19 cellular contexts compared by ENCODE assay signal in genomic region chr1:51417496-51418383, GRCh38.
DNase-seq lines count a peak whose midpoint lies in the region; ATAC-seq, FAIRE-seq and TF ChIP-seq lines count a peak whose summit lies in the region.
"Had no signal": no experiment of that assay in that cellular context is flagged by ENCODE, and none has a peak within 500 bp of the region (broad histone marks: within the 10 kb centered on the region; RNA-seq: fewer than 3 reads in every experiment).

No MANE protein-coding gene starts in this region.

- TF ChIP-seq POLR2A in endothelial cell of umbilical vein (IDR thresholded peaks at IDR 0.05; ENCODE audit: low read depth, low read length) = no peak

- no peak overlapping the region for H3K9ac ChIP-seq in PC-3 (ENCODE audit: low read length)
- H3K9ac ChIP-seq in endothelial cell of umbilical vein (replicated peaks; ENCODE audit: extremely low read depth, insufficient read depth, low read length) = no peak overlapping the region
- no peak overlapping the region for H3K9ac ChIP-seq in trophoblast cell (ENCODE audit: low read length)
- H3K9ac ChIP-seq in Karpas-422 (ENCODE audit: low read length) = no peak overlapping the region
- H3K9ac ChIP-seq: BLaER1 treated with 17β-estradiol and CSF1 and Interleukin-3, amounts not matched to agents 10 nM and 100 nM had no signal

- no peak overlapping the region for H4K91ac ChIP-seq in trophoblast cell (ENCODE audit: low read depth, low read length)

- H3K36me3 ChIP-seq in PC-3 (ENCODE audit: low read depth, low read length) (peaks cover 9% of the 10 kb centered on the region; the same call in 1 of the 2 replicates), endothelial cell of umbilical vein (ENCODE audit: control insufficient read depth in 2 of 2, extremely low read depth in 1 of 2, insufficient read depth in 2 of 2, low read length in 2 of 2) (peaks cover 0 to 2% of the 10 kb centered on the region in 2 experiments), trophoblast cell (ENCODE audit: control insufficient read depth in 1 of 2, insufficient read depth in 2 of 2, low read length in 2 of 2) (peaks cover 0 to 2% of the 10 kb centered on the region in 2 experiments), WERI-Rb-1 (no peaks in the 10 kb centered on the region), Karpas-422 (ENCODE audit: insufficient read depth, low read length) (peaks cover 35% of the 10 kb centered on the region)
- H3K36me3 ChIP-seq: prostate gland had no signal

- POLR2A ChIA-PET in PC-3 (lab: Charles Lee; ENCODE audit: unreplicated experiment) (interaction anchor here (0.6 kb wide), 2 partner anchors 138 to 398 kb away, joined by 3 to 8 read pairs; no protein-coding TSS in a partner anchor), endothelial cell of umbilical vein (lab: Charles Lee) (no interaction called here)

- H2AFZ ChIP-seq in PC-3 (ENCODE audit: low read length) (no peak overlapping the region), endothelial cell of umbilical vein (ENCODE audit: low read depth, low read length) (no peak overlapping the region), trophoblast cell (ENCODE audit: insufficient read depth, low read length, poor library complexity) (no peak overlapping the region), Karpas-422 (ENCODE audit: low read length) (no peak overlapping the region)

- no peak overlapping the region for H3K23ac ChIP-seq in trophoblast cell (ENCODE audit: low read length)

- H2BK5ac ChIP-seq in trophoblast cell (ENCODE audit: low read depth, low read length, poor library complexity) = peak overlapping the region; percentile 31

- H4K20me1 ChIP-seq in PC-3 (ENCODE audit: low read length) (no peaks in the 10 kb centered on the region), endothelial cell of umbilical vein (replicated peaks; ENCODE audit: control insufficient read depth, extremely low read depth, insufficient read depth, low read length) (no peaks in the 10 kb centered on the region), Karpas-422 (ENCODE audit: insufficient read depth, low read depth, low read length) (no peaks in the 10 kb centered on the region)

- no peak overlapping the region for H2BK120ac ChIP-seq in trophoblast cell (ENCODE audit: insufficient read depth, low read length, poor library complexity)

- no peak overlapping the region for H3K18ac ChIP-seq in trophoblast cell (ENCODE audit: low read length)

- BruUV-seq in PC-3 (replicated peaks; lab: Mats Ljungman, UMichigan) (no TSS peak), endothelial cell of umbilical vein (replicated peaks; lab: Mats Ljungman, UMichigan) (no TSS peak)

- no peak for FAIRE-seq in endothelial cell of umbilical vein (lab: Jason Lieb, UNC)
- FAIRE-seq: GM12878, keratinocyte had no signal

- no peak overlapping the region for H3K4me3 ChIP-seq in PC-3 (ENCODE audit: low read length)
- H3K4me3 ChIP-seq in endothelial cell of umbilical vein (replicated peaks in 1 of 3; ENCODE audit: insufficient read depth in 1 of 3, low read depth in 1 of 3, low read length in 3 of 3) = no peak overlapping the region
- H3K4me3 ChIP-seq in trophoblast cell (ENCODE audit: low read depth, low read length) = no peak overlapping the region
- H3K4me3 ChIP-seq in WERI-Rb-1 (ENCODE audit: low read depth, low read length) = no peak overlapping the region
- no peak overlapping the region for H3K4me3 ChIP-seq in Karpas-422 (ENCODE audit: low read length)
- H3K4me3 ChIP-seq: BLaER1 treated with 17β-estradiol and CSF1 and Interleukin-3, amounts not matched to agents 10 nM and 100 nM; GM12878; prostate gland had no signal

- TF ChIP-seq CTCF in PC-3 (conservative IDR thresholded peaks at IDR 0.05; ENCODE audit: low read depth, low read length) (0 out of 2 replicates have a peak, but pooled peaks have one; percentile 22), endothelial cell of umbilical vein (IDR thresholded peaks at IDR 0.05; ENCODE audit: extremely low read depth in 1 of 2, insufficient read depth in 1 of 2, low read depth in 1 of 2, low read length in 2 of 2) (no peak), WERI-Rb-1 (IDR thresholded peaks at IDR 0.05; ENCODE audit: low read depth, low read length) (no peak)

- no peaks in the 10 kb centered on the region for H3K9me2 ChIP-seq in PC-3 (replicated peaks; ENCODE audit: low read length)
- no peaks in the 10 kb centered on the region for H3K9me2 ChIP-seq in Karpas-422 (replicated peaks; ENCODE audit: insufficient read depth, low read length)

- no peak overlapping the region for H4K12ac ChIP-seq in trophoblast cell (ENCODE audit: low read depth, low read length)

- H3K4me2 ChIP-seq in PC-3 (ENCODE audit: low read length) (no peak overlapping the region), endothelial cell of umbilical vein (ENCODE audit: insufficient read depth, low read length) (no peak overlapping the region), trophoblast cell (ENCODE audit: low read length) (no peak overlapping the region), Karpas-422 (ENCODE audit: low read depth, low read length, poor library complexity, severe bottlenecking) (no peak overlapping the region)
- H3K4me2 ChIP-seq: BLaER1 treated with 17β-estradiol and CSF1 and Interleukin-3, amounts not matched to agents 10 nM and 100 nM had no signal

- CTCF ChIA-PET in PC-3 (lab: Charles Lee) (no interaction called here), endothelial cell of umbilical vein (lab: Charles Lee) (interaction anchor here (1.2 to 2.1 kb wide), 4 partner anchors 9 to 117 kb away, joined by 3 to 5 read pairs (median 4); no protein-coding TSS in a partner anchor)

- H3K27ac ChIP-seq in PC-3 (ENCODE audit: low read length) (no peak overlapping the region), endothelial cell of umbilical vein (ENCODE audit: insufficient read depth, low read depth, low read length) (no peak overlapping the region), trophoblast cell (ENCODE audit: low read depth, low read length) (peak overlapping the region; percentile 13), WERI-Rb-1 (no peak overlapping the region), Karpas-422 (ENCODE audit: low read length) (no peak overlapping the region)
- H3K27ac ChIP-seq: BLaER1 treated with 17β-estradiol and CSF1 and Interleukin-3, amounts not matched to agents 10 nM and 100 nM; prostate gland had no signal

- H3K79me1 ChIP-seq in trophoblast cell (ENCODE audit: low read length) = peaks cover 2% of the 10 kb centered on the region

- H3K4me1 ChIP-seq in PC-3 (ENCODE audit: insufficient read depth, low read length) (no peaks in the 10 kb centered on the region), endothelial cell of umbilical vein (ENCODE audit: control insufficient read depth, extremely low read depth, insufficient read depth, low read length) (peaks cover 2% of the 10 kb centered on the region), trophoblast cell (ENCODE audit: control insufficient read depth in 1 of 2, insufficient read depth in 2 of 2, low read length in 2 of 2) (peaks cover 3 to 7% of the 10 kb centered on the region in 2 experiments), Karpas-422 (ENCODE audit: low read length) (peaks cover 18% of the 10 kb centered on the region)
- H3K4me1 ChIP-seq: prostate gland had no signal

- no peaks in the 10 kb centered on the region for H3K9me1 ChIP-seq in endothelial cell of umbilical vein (replicated peaks; ENCODE audit: control insufficient read depth, extremely low read depth, insufficient read depth, low read length)

- no peak for ATAC-seq in PC-3
- ATAC-seq: GM12878 had no signal

- H3K14ac ChIP-seq in trophoblast cell (ENCODE audit: low read length) = no peak overlapping the region

- H3K9me3 ChIP-seq in PC-3 (ENCODE audit: low read length) (no peaks in the 10 kb centered on the region), endothelial cell of umbilical vein (replicated peaks; ENCODE audit: control insufficient read depth, insufficient read depth, low read length) (no peaks in the 10 kb centered on the region), trophoblast cell (ENCODE audit: insufficient read depth, low read depth, low read length) (no peaks in the 10 kb centered on the region), WERI-Rb-1 (ENCODE audit: severe bottlenecking) (no peaks in the 10 kb centered on the region), Karpas-422 (ENCODE audit: low read length) (no peaks in the 10 kb centered on the region)
- H3K9me3 ChIP-seq: BLaER1 treated with 17β-estradiol and CSF1 and Interleukin-3, amounts not matched to agents 10 nM and 100 nM; prostate gland had no signal

- dilution Hi-C loops in endothelial cell of umbilical vein (cut with MboI; ENCODE audit: extremely low pct_ligation_motif_present, low sequenced_read_pairs) = no loop called here

- H3K27me3 ChIP-seq in PC-3 (ENCODE audit: low read length) = no peaks in the 10 kb centered on the region
- no peaks in the 10 kb centered on the region for H3K27me3 ChIP-seq in endothelial cell of umbilical vein (ENCODE audit: control insufficient read depth in 2 of 2, insufficient read depth in 2 of 2, low read length in 2 of 2)
- H3K27me3 ChIP-seq in trophoblast cell (ENCODE audit: insufficient read depth, low read length) = no peaks in the 10 kb centered on the region
- H3K27me3 ChIP-seq in WERI-Rb-1 (ENCODE audit: insufficient read depth, low read depth, severe bottlenecking) = no peaks in the 10 kb centered on the region
- H3K27me3 ChIP-seq in Karpas-422 (ENCODE audit: low read length) = no peaks in the 10 kb centered on the region
- H3K27me3 ChIP-seq: BLaER1 treated with 17β-estradiol and CSF1 and Interleukin-3, amounts not matched to agents 10 nM and 100 nM had no signal

- H3K79me2 ChIP-seq in PC-3 (ENCODE audit: low read length) (no peaks in the 10 kb centered on the region), endothelial cell of umbilical vein (ENCODE audit: control insufficient read depth, insufficient read depth, low read length) (no peaks in the 10 kb centered on the region), trophoblast cell (ENCODE audit: control insufficient read depth, insufficient read depth, low read length, poor library complexity) (no peaks in the 10 kb centered on the region), Karpas-422 (ENCODE audit: low read length) (peaks cover 64% of the 10 kb centered on the region)

- H2AK5ac ChIP-seq in trophoblast cell (ENCODE audit: low read length) = peak overlapping the region; percentile 46

- H3F3A ChIP-seq in PC-3 (ENCODE audit: low read length, unreplicated experiment) = no peaks in the 10 kb centered on the region

- intact Hi-C loops in PC-3 (cut with micrococcal nuclease) = no loop called here
- intact Hi-C loops in endothelial cell of umbilical vein (cut with micrococcal nuclease) = loop anchor here (5.0 kb wide), 1 partner anchor 100 kb away; the partner anchor contains the start of gene EPS15

- H4K8ac ChIP-seq in trophoblast cell (ENCODE audit: low read depth, low read length) = no peak overlapping the region

- DNase-seq in EL (peak; percentile 63), PC-3 (no peak), endothelial cell of umbilical vein (ENCODE audit: low read depth, low spot score) (peak; percentile 41), trophoblast cell (peak in 1 of 2 donors; percentile 16), WERI-Rb-1 (no peak), epidermal melanocyte (ENCODE audit: insufficient read length, low spot score) (no peak), Karpas-422 (no peak), HT-29 (ENCODE audit: low spot score) (no peak)
- DNase-seq: activated CD4-positive, alpha-beta T cell treated with anti-CD3 and anti-CD28 coated beads, Interleukin-2, amount 10 ng/mL, durations not matched to agents 24 days and 14 days; activated T-cell treated with anti-CD3 and anti-CD28 coated beads, Interleukin-2, amount 50 U/mL, for 48 hours; amniotic stem cell; effector memory CD4-positive, alpha-beta T cell; NK-92 treated with Interleukin-12 subunit alpha and Interleukin-12 subunit beta, amount 100 ng/mL, for 24 hours; stimulated activated CD4-positive, alpha-beta T cell treated with anti-CD3 and anti-CD28 coated beads, Interleukin-1b, Interleukin-23, amount 100 ng/mL, for 48 hours; T-helper 9 cell had no signal

- no CpG with 5 or more reads among the region's 5 CpGs for WGBS in trophoblast cell (ENCODE audit: extremely low coverage, insufficient coverage, insufficient read length)

- H3K4ac ChIP-seq in trophoblast cell (ENCODE audit: low read depth, low read length) = no peak overlapping the region

- peak overlapping the region; percentile 64 for H2BK12ac ChIP-seq in trophoblast cell (ENCODE audit: low read length)

Comparison
In these comparisons a context has a peak if more than half of its experiments do, and no peak if none do; other contexts are left out.
1. DNase-seq: peak in EL (single experiment) and endothelial cell of umbilical vein (single experiment); none in PC-3 (single experiment), WERI-Rb-1 (single experiment), epidermal melanocyte (single experiment), Karpas-422 (single experiment) and HT-29 (single experiment).